21 cellular contexts compared by ENCODE assay signal in the genomic region with DNA sequence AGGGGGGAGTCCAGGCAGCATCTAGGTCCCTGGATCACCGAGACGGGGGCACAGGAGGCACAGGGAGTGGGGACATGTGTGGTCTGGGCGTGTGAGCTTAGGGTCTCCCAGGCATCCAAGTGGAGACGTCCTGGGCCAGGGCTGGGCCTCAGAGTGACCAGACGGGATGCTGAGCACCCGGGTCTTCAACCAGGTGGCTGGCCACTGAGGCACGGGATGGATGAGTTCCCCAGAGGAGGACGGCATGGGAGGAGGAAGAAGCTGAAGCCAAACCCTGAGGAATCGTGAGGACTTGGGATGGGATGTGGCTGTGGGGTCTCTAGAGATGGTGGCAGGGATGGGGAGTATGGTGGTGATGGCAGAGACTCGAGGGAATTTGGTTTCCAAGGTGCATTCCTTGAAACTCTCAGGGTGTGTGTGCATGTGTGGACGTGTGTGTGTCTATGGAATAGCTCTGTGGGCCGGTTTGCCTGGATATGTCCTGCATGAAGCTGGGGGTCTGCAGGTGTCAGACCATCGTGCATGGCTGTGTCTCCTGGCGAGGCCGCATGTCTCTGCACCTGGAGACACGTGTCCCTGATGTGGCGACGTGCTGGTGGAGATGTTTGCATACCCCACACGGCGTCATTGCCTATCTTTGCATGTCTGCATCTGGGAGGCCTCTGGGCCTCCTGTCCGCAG.
DNase-seq lines count a peak whose midpoint lies in the region; ATAC-seq and TF ChIP-seq lines count a peak whose summit lies in the region.
"Had no signal": no experiment of that assay in that cellular context is flagged by ENCODE, and none has a peak within 500 bp of the region (broad histone marks: within the 10 kb centered on the region; RNA-seq: fewer than 3 reads in every experiment).

No MANE protein-coding gene starts in this region.

- peak; percentile 41 for DNase-seq in cardiac septum (ENCODE audit: low spot score)
- no peak for DNase-seq in Right ventricle myocardium superior
- no peak for DNase-seq in HEK293T (ENCODE audit: extremely low spot score)
- DNase-seq in mesenteric fat pad (ENCODE audit: low spot score) = peak; percentile 62
- DNase-seq in upper lobe of right lung = peak; percentile 53
- DNase-seq in NCI-H82 treated with DMSO at 0.1 percent for 48 hours (lab: John Stamatoyannopoulos, UW; ENCODE audit: unreplicated experiment) = no peak
- no peak for DNase-seq in Right ventricle myocardium inferior (ENCODE audit: missing footprints)
- DNase-seq: HFFc6, NCI-H2081 treated with DMSO at 0.1 percent for 48 hours, NCI-H446, PC-3, SHP77, substantia nigra, uterus had no signal

- intact Hi-C loops in cardiac septum (cut with DNase I) = no loop called here
- intact Hi-C loops in Right ventricle myocardium superior (cut with DNase I) = no loop called here
- intact Hi-C loops in upper lobe of right lung (cut with DNase I) = no loop called here
- intact Hi-C loops in Right ventricle myocardium inferior (cut with DNase I) = no loop called here

- no peak for TF ChIP-seq EP300 in gastroesophageal sphincter (IDR thresholded peaks at IDR 0.05)

- no peak for TF ChIP-seq POLR2A in gastroesophageal sphincter (IDR thresholded peaks at IDR 0.05)

- no peak overlapping the region for H3K4me3 ChIP-seq in upper lobe of right lung
- no peak overlapping the region for H3K4me3 ChIP-seq in gastroesophageal sphincter
- H3K4me3 ChIP-seq: GM12878, lung, skin epidermis, uterus had no signal

- TF ChIP-seq CTCF in upper lobe of right lung (IDR thresholded peaks at IDR 0.05) = no peak
- TF ChIP-seq CTCF in gastroesophageal sphincter (IDR thresholded peaks at IDR 0.05) = no peak

- ATAC-seq in Right ventricle myocardium superior (ENCODE audit: poor library complexity) = no peak
- ATAC-seq in upper lobe of right lung = no peak
- no peak for ATAC-seq in gastroesophageal sphincter
- ATAC-seq in Right ventricle myocardium inferior = no peak
- ATAC-seq: activated CD4-positive, CD25-positive, alpha-beta regulatory T cell treated with anti-CD3 and anti-CD28 coated beads, Interleukin-2, amount 50 U/mL, for 24 hours; PC-3 had no signal

- 75% methylated on average over 7 of the region's 21 CpGs; no CpG with 5 or more reads in 1 of the 2 donors for WGBS in gastroesophageal sphincter (ENCODE audit: low coverage in 1 of 2), 2 donors

- H3K4me1 ChIP-seq in upper lobe of right lung (peaks cover 10% of the 10 kb centered on the region), gastroesophageal sphincter (peaks cover 0 to 22% (median 13%) of the 10 kb centered on the region in 3 donors)

- CTCF ChIA-PET in HEK293T (lab: Yijun Ruan, JAX) = interaction anchor here (0.6 to 7.0 kb wide), 8 partner anchors 12 to 90 kb away, joined by 3 to 97 read pairs (median 4); no protein-coding TSS in a partner anchor

- peaks cover 49% of the 10 kb centered on the region for H3K27me3 ChIP-seq in upper lobe of right lung
- peaks cover 73% of the 10 kb centered on the region for H3K27me3 ChIP-seq in gastroesophageal sphincter
- H3K27me3 ChIP-seq: uterus had no signal

- H3K36me3 ChIP-seq in upper lobe of right lung = no peaks in the 10 kb centered on the region
- H3K36me3 ChIP-seq in gastroesophageal sphincter = no peaks in the 10 kb centered on the region
- H3K36me3 ChIP-seq: neutrophil, uterus had no signal

- POLR2A ChIA-PET in HEK293T (lab: Yijun Ruan, JAX) = interaction anchor here (1.2 kb wide), 1 partner anchor 11 kb away, joined by 4 read pairs; no protein-coding TSS in a partner anchor

- no peak overlapping the region for H3K27ac ChIP-seq in upper lobe of right lung
- H3K27ac ChIP-seq in gastroesophageal sphincter = no peak overlapping the region
- H3K27ac ChIP-seq: C4-2B, neutrophil, skin epidermis, uterus had no signal

- H3K9me3 ChIP-seq in upper lobe of right lung (no peaks in the 10 kb centered on the region), gastroesophageal sphincter (no peaks in the 10 kb centered on the region)
- H3K9me3 ChIP-seq: neutrophil, uterus had no signal

TF ChIP-seq in HEK293T, 16 proteins besides CTCF, POLR2A, EP300 and RAD21:
- TF ChIP-seq FOXM1 (IDR thresholded peaks at IDR 0.05; ENCODE audit: borderline replicate concordance) = no peak
- TF ChIP-seq L3MBTL2 (conservative IDR thresholded peaks at IDR 0.05) = 0 out of 2 replicates have a peak, but pooled peaks have one; percentile 7
- no peak for TF ChIP-seq FOXK2 (IDR thresholded peaks at IDR 0.05)
- TF ChIP-seq ELF4 (IDR thresholded peaks at IDR 0.05) = no peak
- TF ChIP-seq ARNT (IDR thresholded peaks at IDR 0.05) = no peak
TF ChIP-seq in HEK293T: peak in this region for 1.

Comparison
In these comparisons a context has a peak if more than half of its experiments do, and no peak if none do; other contexts are left out.
1. DNase-seq: peak in cardiac septum (single experiment), mesenteric fat pad (single experiment) and upper lobe of right lung (single experiment); none in Right ventricle myocardium superior (single experiment), HEK293T (single experiment), NCI-H82 treated with DMSO at 0.1 percent for 48 hours (single experiment) and Right ventricle myocardium inferior (single experiment).